In genomic region chr19:11465605-11466004, GRCh38 we compare ENCODE assay signal across 30 cellular contexts. TPM values are rescaled to one million over a fixed set of nuclear protein-coding genes. Genes with fewer than 3 reads are reported as not detected.
"Had no signal": no experiment of that assay in that cellular context is flagged by ENCODE, and none has a peak within 500 bp of the region (broad histone marks: within the 10 kb centered on the region; RNA-seq: fewer than 3 reads in every experiment).

No MANE protein-coding gene starts in this region.

- H3K4me1 Mint-ChIP-seq: activated B cell treated with CpG ODN at 0.5 μM for 24 hours; activated naive CD4-positive, alpha-beta T cell treated with anti-CD3 and anti-CD28 coated beads, Interleukin-2, amount 50 U/mL, for 24 hours; activated naive CD8-positive, alpha-beta T cell treated with anti-CD3 and anti-CD28 coated beads, Interleukin-2, amount 50 U/mL, for 24 hours; central memory CD8-positive, alpha-beta T cell; natural killer cell had no signal

- H3K36me3 Mint-ChIP-seq: activated naive CD4-positive, alpha-beta T cell treated with anti-CD3 and anti-CD28 coated beads, Interleukin-2, amount 50 U/mL, for 24 hours; natural killer cell had no signal

- H3K36me3 ChIP-seq: gastroesophageal sphincter, left lung, lower lobe of right lung, right lobe of liver, tibial nerve had no signal

- DNase-seq: activated B cell treated with CpG ODN at 0.5 μM for 24 hours; activated CD4-positive, alpha-beta T cell treated with anti-CD3 and anti-CD28 coated beads, Interleukin-2, amount 50 U/mL, for 1 hour; activated CD8-positive, alpha-beta T cell treated with anti-CD3 and anti-CD28 coated beads for 36 hours; activated naive CD8-positive, alpha-beta T cell treated with anti-CD3 and anti-CD28 coated beads, Interleukin-2, amount 50 U/mL, for 24 hours; activated T-cell treated with anti-CD3 and anti-CD28 coated beads, Interleukin-2, amount 50 U/mL, for 48 hours; amygdala; dermis blood vessel endothelial cell; effector CD8-positive, alpha-beta T cell; erythroblast; head of caudate nucleus; left lung; lower lobe of right lung; mesendoderm; natural killer cell; right lobe of liver; stimulated activated CD4-positive, alpha-beta T cell treated with anti-CD3 and anti-CD28 coated beads, Interleukin-2, amount 100 ng/mL, for 48 hours; stimulated activated naive CD4-positive, alpha-beta T cell treated with Interleukin-2 at 50 U/mL for 16 hours; T-helper 9 cell had no signal

- H3K4me1 ChIP-seq: gastroesophageal sphincter, left lung, lower lobe of right lung, right lobe of liver, tibial nerve had no signal

- H3K9me3 ChIP-seq: gastroesophageal sphincter, left lung, lower lobe of right lung, right lobe of liver, tibial nerve had no signal

- H3K27me3 ChIP-seq: right lobe of liver had no signal

- ATAC-seq: activated CD8-positive, alpha-beta T cell treated with anti-CD3 and anti-CD28 coated beads for 36 hours; gastroesophageal sphincter; left lung; right lobe of liver had no signal

- H3K9me3 Mint-ChIP-seq: activated B cell treated with CpG ODN at 0.5 μM for 24 hours; activated CD8-positive, alpha-beta T cell treated with anti-CD3 and anti-CD28 coated beads for 36 hours; activated naive CD4-positive, alpha-beta T cell treated with anti-CD3 and anti-CD28 coated beads, Interleukin-2, amount 50 U/mL, for 24 hours; activated naive CD8-positive, alpha-beta T cell treated with anti-CD3 and anti-CD28 coated beads, Interleukin-2, amount 50 U/mL, for 24 hours; activated T-helper 2 cell treated with anti-CD3 and anti-CD28 coated beads, Interferon-gamma antibody, Interleukin-2, Interleukin-4, amounts not matched to agents 10 μg/mL and 5 μg/mL and 100 μg/mL, durations not matched to agents 14 hours and 24 hours and 36 hours; central memory CD8-positive, alpha-beta T cell; natural killer cell had no signal

- H3K27ac ChIP-seq: gastroesophageal sphincter, left lung, lower lobe of right lung, right lobe of liver, tibial nerve had no signal

- H3K4me3 Mint-ChIP-seq: activated B cell treated with CpG ODN at 0.5 μM for 24 hours; activated CD8-positive, alpha-beta T cell treated with anti-CD3 and anti-CD28 coated beads for 36 hours; activated naive CD4-positive, alpha-beta T cell treated with anti-CD3 and anti-CD28 coated beads, Interleukin-2, amount 50 U/mL, for 24 hours; activated naive CD8-positive, alpha-beta T cell treated with anti-CD3 and anti-CD28 coated beads, Interleukin-2, amount 50 U/mL, for 24 hours; central memory CD8-positive, alpha-beta T cell; natural killer cell had no signal

- H3K27ac Mint-ChIP-seq: activated B cell treated with CpG ODN at 0.5 μM for 24 hours; activated CD8-positive, alpha-beta T cell treated with anti-CD3 and anti-CD28 coated beads for 36 hours; activated naive CD4-positive, alpha-beta T cell treated with anti-CD3 and anti-CD28 coated beads, Interleukin-2, amount 50 U/mL, for 24 hours; activated naive CD8-positive, alpha-beta T cell treated with anti-CD3 and anti-CD28 coated beads, Interleukin-2, amount 50 U/mL, for 24 hours; activated T-helper 2 cell treated with anti-CD3 and anti-CD28 coated beads, Interferon-gamma antibody, Interleukin-2, Interleukin-4, amounts not matched to agents 10 μg/mL and 5 μg/mL and 100 μg/mL, durations not matched to agents 14 hours and 24 hours and 36 hours; natural killer cell had no signal

- H3K4me3 ChIP-seq: gastroesophageal sphincter, left lung, lower lobe of right lung, right lobe of liver, tibial nerve had no signal

RNA-seq across cellular contexts. Expression of gene ELAVL3, which starts 15.2 kb away (rescaled TPM):
- total RNA-seq: activated B cell treated with CpG ODN at 0.5 μM for 24 hours; activated CD8-positive, alpha-beta T cell treated with anti-CD3 and anti-CD28 coated beads for 36 hours; bronchial epithelial cell; dermis blood vessel endothelial cell; lower lobe of right lung; mononuclear cell; natural killer cell; osteocyte; posterior vena cava; right lobe of liver; skeletal muscle tissue; T-helper 1 cell treated with Interleukin-12 subunit alpha and Interleukin-12 subunit beta and Interleukin-4 antibody, amounts not matched to agents 30 ng/mL and 1 ng/mL, for 36 hours; tibial nerve; ureter had no signal

RNA-seq across cellular contexts. Expression of gene ODAD3, which starts 30.7 kb away (rescaled TPM):
- total RNA-seq: bronchial epithelial cell; dermis blood vessel endothelial cell; mononuclear cell; natural killer cell; osteocyte; skeletal muscle tissue; T-helper 1 cell treated with Interleukin-12 subunit alpha and Interleukin-12 subunit beta and Interleukin-4 antibody, amounts not matched to agents 30 ng/mL and 1 ng/mL, for 36 hours had no signal

RNA-seq across cellular contexts. Expression of gene RGL3, which starts 46.5 kb away (rescaled TPM):
- total RNA-seq: activated CD8-positive, alpha-beta T cell treated with anti-CD3 and anti-CD28 coated beads for 36 hours; activated T-helper 2 cell treated with anti-CD3 and anti-CD28 coated beads, Interferon-gamma antibody, Interleukin-2, Interleukin-4, amounts not matched to agents 10 μg/mL and 5 μg/mL and 100 μg/mL, durations not matched to agents 14 hours and 24 hours and 36 hours; mononuclear cell; skeletal muscle tissue; T-helper 1 cell treated with Interleukin-12 subunit alpha and Interleukin-12 subunit beta and Interleukin-4 antibody, amounts not matched to agents 30 ng/mL and 1 ng/mL, for 36 hours had no signal
